In the genomic region with DNA sequence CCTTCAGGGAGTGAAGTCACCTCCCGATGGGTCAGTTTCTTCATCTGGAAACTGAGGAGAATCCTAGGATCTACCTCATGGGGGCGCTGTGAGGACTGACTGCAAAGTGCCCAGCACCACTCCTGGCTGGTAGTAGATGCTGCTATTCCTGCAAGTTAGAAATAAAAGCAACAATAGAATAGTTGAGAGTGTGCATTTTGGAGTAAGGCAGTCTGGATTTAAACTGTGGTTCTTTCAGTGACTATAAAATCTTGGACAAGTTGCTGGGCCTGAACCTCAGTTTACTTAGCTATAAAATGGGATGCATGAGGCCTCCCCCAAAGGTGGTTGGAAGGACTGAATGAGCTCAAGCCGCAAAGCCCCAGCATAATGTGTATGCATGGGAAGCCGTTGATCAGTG, we compare ENCODE assay signal across 8 cellular contexts.
DNase-seq lines count a peak whose midpoint lies in the region; ATAC-seq and TF ChIP-seq lines count a peak whose summit lies in the region.

No MANE protein-coding gene starts in this region.

- TF ChIP-seq CTCF in NB4 (IDR thresholded peaks at IDR 0.05; ENCODE audit: low read depth, low read length), result peak; percentile 64
- peak; percentile 59 for TF ChIP-seq CTCF in neural progenitor cell (IDR thresholded peaks at IDR 0.05)

- no peaks in the 10 kb centered on the region for H3K9me3 Mint-ChIP-seq in activated naive CD4-positive, alpha-beta T cell treated with anti-CD3 and anti-CD28 coated beads, Interleukin-2, amount 50 U/mL, for 72 hours
- H3K9me3 Mint-ChIP-seq in neural progenitor cell, result peaks cover 3% of the 10 kb centered on the region

- no peaks in the 10 kb centered on the region for H3K36me3 ChIP-seq in neural progenitor cell

- H3K4me3 Mint-ChIP-seq in neural progenitor cell, result no peak overlapping the region

- H3K27ac ChIP-seq in neural progenitor cell, result no peak overlapping the region

- H3K27me3 ChIP-seq in neural progenitor cell, result no peaks in the 10 kb centered on the region

- no peaks in the 10 kb centered on the region for H3K36me3 Mint-ChIP-seq in activated naive CD4-positive, alpha-beta T cell treated with anti-CD3 and anti-CD28 coated beads, Interleukin-2, amount 50 U/mL, for 72 hours
- H3K36me3 Mint-ChIP-seq in neural progenitor cell, result no peaks in the 10 kb centered on the region

- no peak overlapping the region for H3K27ac Mint-ChIP-seq in activated naive CD4-positive, alpha-beta T cell treated with anti-CD3 and anti-CD28 coated beads, Interleukin-2, amount 50 U/mL, for 72 hours
- H3K27ac Mint-ChIP-seq in neural progenitor cell, result no peak overlapping the region

- H4K20me1 ChIP-seq in neural progenitor cell (ENCODE audit: low read depth), result no peaks in the 10 kb centered on the region

- H3K27me3 Mint-ChIP-seq in neural progenitor cell (ENCODE audit: insufficient read depth, low read depth), result peaks cover 9% of the 10 kb centered on the region

- peak; percentile 64 to 73 for ATAC-seq in activated naive CD4-positive, alpha-beta T cell treated with anti-CD3 and anti-CD28 coated beads, Interleukin-2, amount 50 U/mL, for 72 hours

- H3K9ac ChIP-seq in neural progenitor cell, result no peak overlapping the region

- H2AFZ ChIP-seq in neural progenitor cell (replicated peaks), result no peak overlapping the region

- H3F3A ChIP-seq in neural progenitor cell (ENCODE audit: low read depth), result no peaks in the 10 kb centered on the region

- H3K9me3 ChIP-seq in neural progenitor cell (ENCODE audit: low read depth), result no peaks in the 10 kb centered on the region

- peaks cover 7% of the 10 kb centered on the region for H3K4me1 ChIP-seq in neural progenitor cell

- DNase-seq in ELF-1 (ENCODE audit: low read depth, low spot score) (peak; percentile 58), NB4 (ENCODE audit: low read depth) (peak; percentile 73), neural progenitor cell (ENCODE audit: low spot score) (peak; percentile 57), NCI-H524 treated with DMSO at 0.1 percent for 48 hours (lab: John Stamatoyannopoulos, UW) (no peak), COLO829 (ENCODE audit: low spot score) (no peak), NCI-H2171 treated with DMSO at 0.1 percent for 48 hours (lab: John Stamatoyannopoulos, UW) (no peak)
- DNase-seq in activated naive CD4-positive, alpha-beta T cell treated with anti-CD3 and anti-CD28 coated beads, Interleukin-2, amount 50 U/mL, for 72 hours (ENCODE audit: low spot score in 2 of 2), result peak in 1 of 2 donors; percentile 62
- no peak for DNase-seq in central memory CD4-positive, alpha-beta T cell

- H3K4me2 ChIP-seq in neural progenitor cell, result no peak overlapping the region

- no peak for TF ChIP-seq POLR2A in NB4 (IDR thresholded peaks at IDR 0.05; ENCODE audit: extremely low read depth, insufficient read length)

- H3K79me2 ChIP-seq in neural progenitor cell (ENCODE audit: low read depth), result no peaks in the 10 kb centered on the region

- peaks cover 33% of the 10 kb centered on the region for H3K4me1 Mint-ChIP-seq in neural progenitor cell

- H3K4me3 ChIP-seq in NB4 (ENCODE audit: low read depth, low read length) (no peak overlapping the region), neural progenitor cell (no peak overlapping the region)

Comparison
In these comparisons a context has a peak if more than half of its experiments do, and no peak if none do; other contexts are left out.
1. DNase-seq: peak in ELF-1 (single experiment), NB4 (single experiment) and neural progenitor cell (single experiment); none in NCI-H524 treated with DMSO at 0.1 percent for 48 hours (single experiment), COLO829 (single experiment), central memory CD4-positive, alpha-beta T cell (single experiment) and NCI-H2171 treated with DMSO at 0.1 percent for 48 hours (single experiment).